1 cellular context compared by ENCODE assay signal in the genomic region with DNA sequence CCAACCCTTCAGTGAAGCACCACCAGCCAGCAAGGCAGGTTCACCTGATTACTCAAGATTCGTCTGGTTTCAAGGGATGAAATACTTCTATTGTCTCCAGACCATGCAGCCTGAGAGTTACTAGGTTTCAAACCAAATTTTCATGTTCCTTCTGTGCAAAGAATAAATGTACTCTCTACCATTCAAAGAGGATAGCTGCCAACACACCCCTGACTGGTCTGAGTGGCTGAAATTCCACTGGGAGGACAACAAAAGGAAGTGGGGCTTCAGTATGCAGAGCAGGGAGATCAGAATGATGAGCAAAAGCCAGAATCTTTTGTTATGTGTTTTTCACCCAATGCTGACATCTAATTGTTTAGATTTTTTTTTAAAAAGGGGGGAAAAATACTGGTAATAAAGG.
TF ChIP-seq lines count a peak whose summit lies in the region.

No MANE protein-coding gene starts in this region.

TF ChIP-seq in SK-N-SH, 30 proteins besides CTCF, POLR2A, EP300 and RAD21:
- TF ChIP-seq, protein P1, sequence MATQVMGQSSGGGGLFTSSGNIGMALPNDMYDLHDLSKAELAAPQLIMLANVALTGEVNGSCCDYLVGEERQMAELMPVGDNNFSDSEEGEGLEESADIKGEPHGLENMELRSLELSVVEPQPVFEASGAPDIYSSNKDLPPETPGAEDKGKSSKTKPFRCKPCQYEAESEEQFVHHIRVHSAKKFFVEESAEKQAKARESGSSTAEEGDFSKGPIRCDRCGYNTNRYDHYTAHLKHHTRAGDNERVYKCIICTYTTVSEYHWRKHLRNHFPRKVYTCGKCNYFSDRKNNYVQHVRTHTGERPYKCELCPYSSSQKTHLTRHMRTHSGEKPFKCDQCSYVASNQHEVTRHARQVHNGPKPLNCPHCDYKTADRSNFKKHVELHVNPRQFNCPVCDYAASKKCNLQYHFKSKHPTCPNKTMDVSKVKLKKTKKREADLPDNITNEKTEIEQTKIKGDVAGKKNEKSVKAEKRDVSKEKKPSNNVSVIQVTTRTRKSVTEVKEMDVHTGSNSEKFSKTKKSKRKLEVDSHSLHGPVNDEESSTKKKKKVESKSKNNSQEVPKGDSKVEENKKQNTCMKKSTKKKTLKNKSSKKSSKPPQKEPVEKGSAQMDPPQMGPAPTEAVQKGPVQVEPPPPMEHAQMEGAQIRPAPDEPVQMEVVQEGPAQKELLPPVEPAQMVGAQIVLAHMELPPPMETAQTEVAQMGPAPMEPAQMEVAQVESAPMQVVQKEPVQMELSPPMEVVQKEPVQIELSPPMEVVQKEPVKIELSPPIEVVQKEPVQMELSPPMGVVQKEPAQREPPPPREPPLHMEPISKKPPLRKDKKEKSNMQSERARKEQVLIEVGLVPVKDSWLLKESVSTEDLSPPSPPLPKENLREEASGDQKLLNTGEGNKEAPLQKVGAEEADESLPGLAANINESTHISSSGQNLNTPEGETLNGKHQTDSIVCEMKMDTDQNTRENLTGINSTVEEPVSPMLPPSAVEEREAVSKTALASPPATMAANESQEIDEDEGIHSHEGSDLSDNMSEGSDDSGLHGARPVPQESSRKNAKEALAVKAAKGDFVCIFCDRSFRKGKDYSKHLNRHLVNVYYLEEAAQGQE (IDR thresholded peaks at IDR 0.05; ENCODE audit: low read depth, low read length), result no peak
- TF ChIP-seq, protein P2, sequence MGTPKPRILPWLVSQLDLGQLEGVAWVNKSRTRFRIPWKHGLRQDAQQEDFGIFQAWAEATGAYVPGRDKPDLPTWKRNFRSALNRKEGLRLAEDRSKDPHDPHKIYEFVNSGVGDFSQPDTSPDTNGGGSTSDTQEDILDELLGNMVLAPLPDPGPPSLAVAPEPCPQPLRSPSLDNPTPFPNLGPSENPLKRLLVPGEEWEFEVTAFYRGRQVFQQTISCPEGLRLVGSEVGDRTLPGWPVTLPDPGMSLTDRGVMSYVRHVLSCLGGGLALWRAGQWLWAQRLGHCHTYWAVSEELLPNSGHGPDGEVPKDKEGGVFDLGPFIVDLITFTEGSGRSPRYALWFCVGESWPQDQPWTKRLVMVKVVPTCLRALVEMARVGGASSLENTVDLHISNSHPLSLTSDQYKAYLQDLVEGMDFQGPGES (IDR thresholded peaks at IDR 0.05; ENCODE audit: low read depth, low read length), result no peak
